1 cellular context compared by ENCODE assay signal in the genomic region with DNA sequence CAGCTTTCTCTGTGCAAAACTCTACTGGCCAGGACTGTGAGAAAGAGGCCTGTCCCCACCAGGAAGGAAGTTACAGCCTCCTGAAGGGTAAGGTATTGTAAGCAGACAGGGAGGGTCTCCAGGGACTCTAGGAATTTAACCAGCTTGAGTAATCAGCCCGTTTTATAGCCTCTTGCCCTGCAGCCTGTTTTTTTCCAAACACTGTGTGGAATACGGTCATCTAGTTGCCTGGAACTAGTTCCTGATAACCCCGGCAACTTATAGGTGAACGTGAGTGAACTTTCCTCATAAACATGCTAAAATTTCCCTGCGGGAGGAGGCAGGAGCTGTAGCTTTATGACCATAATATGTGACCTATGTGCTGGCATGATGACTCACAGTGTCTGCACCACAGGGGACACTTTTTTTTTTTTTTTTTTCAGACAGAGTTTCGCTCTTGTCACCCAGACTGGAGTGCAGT.
TF ChIP-seq lines count a peak whose summit lies in the region.

No MANE protein-coding gene starts in this region.

TF ChIP-seq in K562, 482 proteins besides CTCF, POLR2A, EP300 and RAD21 (continued from another document):
- TF ChIP-seq YBX1 (IDR thresholded peaks at IDR 0.05) (no peak), MAFG (tag; conservative IDR thresholded peaks at IDR 0.05) (no peak), NFXL1 (CRISPR knock-in tag; IDR thresholded peaks at IDR 0.05) (no peak), THRAP3 (IDR thresholded peaks at IDR 0.05; ENCODE audit: borderline replicate concordance) (no peak)
- TF ChIP-seq, protein P1, sequence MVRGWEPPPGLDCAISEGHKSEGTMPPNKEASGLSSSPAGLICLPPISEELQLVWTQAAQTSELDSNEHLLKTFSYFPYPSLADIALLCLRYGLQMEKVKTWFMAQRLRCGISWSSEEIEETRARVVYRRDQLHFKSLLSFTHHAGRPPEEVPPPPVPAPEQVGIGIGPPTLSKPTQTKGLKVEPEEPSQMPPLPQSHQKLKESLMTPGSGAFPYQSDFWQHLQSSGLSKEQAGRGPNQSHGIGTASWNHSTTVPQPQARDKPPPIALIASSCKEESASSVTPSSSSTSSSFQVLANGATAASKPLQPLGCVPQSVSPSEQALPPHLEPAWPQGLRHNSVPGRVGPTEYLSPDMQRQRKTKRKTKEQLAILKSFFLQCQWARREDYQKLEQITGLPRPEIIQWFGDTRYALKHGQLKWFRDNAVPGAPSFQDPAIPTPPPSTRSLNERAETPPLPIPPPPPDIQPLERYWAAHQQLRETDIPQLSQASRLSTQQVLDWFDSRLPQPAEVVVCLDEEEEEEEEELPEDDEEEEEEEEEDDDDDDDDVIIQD (CRISPR knock-in tag; IDR thresholded peaks at IDR 0.05) = no peak
